ENCODE assay signal across 26 cellular contexts in genomic region chr11:115493488-115493887, GRCh38.
"Had no signal": no experiment of that assay in that cellular context is flagged by ENCODE, and none has a peak within 500 bp of the region (broad histone marks: within the 10 kb centered on the region; RNA-seq: fewer than 3 reads in every experiment).

No MANE protein-coding gene starts in this region.

- FAIRE-seq: endothelial cell of umbilical vein, kidney had no signal

- H2AFZ ChIP-seq: hepatocyte, neural progenitor cell, parathyroid adenoma had no signal

- H3K36me3 Mint-ChIP-seq: stimulated activated effector memory CD8-positive, alpha-beta T cell treated with anti-CD3 and anti-CD28 coated beads, Interleukin-12 subunit alpha, Interleukin-12 subunit beta, amount 100 ng/mL, for 72 hours had no signal

- DNase-seq: dermis blood vessel endothelial cell; effector memory CD4-positive, alpha-beta T cell; foreskin keratinocyte; heart left ventricle; kidney; left ventricle myocardium inferior; mesendoderm; midbrain; naive thymus-derived CD4-positive, alpha-beta T cell; stimulated activated CD4-positive, alpha-beta T cell treated with anti-CD3 and anti-CD28 coated beads, Interleukin-2, amount 100 ng/mL, for 24 hours; stimulated activated CD4-positive, alpha-beta T cell treated with anti-CD3 and anti-CD28 coated beads, Interleukin-4, amount 100 ng/mL, for 24 hours; stimulated activated naive CD4-positive, alpha-beta T cell treated with Interleukin-2 at 50 U/mL for 16 hours; stomach; thyroid gland; trophoblast cell had no signal

- H3K4me2 ChIP-seq: hepatocyte, neural progenitor cell had no signal

- H3K27ac ChIP-seq: coronary artery, esophagus muscularis mucosa, foreskin keratinocyte, gastroesophageal sphincter, heart left ventricle, hepatocyte, left ventricle myocardium inferior, neural progenitor cell, parathyroid adenoma, stomach, thyroid gland had no signal

- H3K27ac Mint-ChIP-seq: naive thymus-derived CD4-positive, alpha-beta T cell; nephron; neural progenitor cell; progenitor cell of endocrine pancreas; stimulated activated effector memory CD8-positive, alpha-beta T cell treated with anti-CD3 and anti-CD28 coated beads, Interleukin-12 subunit alpha, Interleukin-12 subunit beta, amount 100 ng/mL, for 72 hours had no signal

- H3K4me1 ChIP-seq: esophagus muscularis mucosa, parathyroid adenoma had no signal

- H3K4me3 Mint-ChIP-seq: naive thymus-derived CD4-positive, alpha-beta T cell; nephron; neural progenitor cell; stimulated activated effector memory CD8-positive, alpha-beta T cell treated with anti-CD3 and anti-CD28 coated beads, Interleukin-12 subunit alpha, Interleukin-12 subunit beta, amount 100 ng/mL, for 72 hours had no signal

- H3K9ac ChIP-seq: neural progenitor cell, parathyroid adenoma had no signal

- H3K4me3 ChIP-seq: coronary artery, esophagus muscularis mucosa, gastroesophageal sphincter, heart left ventricle, hepatocyte, left ventricle myocardium inferior, neural progenitor cell, stomach, thyroid gland had no signal

- H3K27me3 ChIP-seq: esophagus muscularis mucosa, foreskin keratinocyte, gastroesophageal sphincter, hepatocyte, neural progenitor cell, stomach, thyroid gland had no signal

- ATAC-seq: foreskin keratinocyte; gastroesophageal sphincter; heart left ventricle; naive thymus-derived CD4-positive, alpha-beta T cell; sciatic nerve; stimulated activated effector memory CD8-positive, alpha-beta T cell treated with anti-CD3 and anti-CD28 coated beads, Interleukin-12 subunit alpha, Interleukin-12 subunit beta, amount 100 ng/mL, for 72 hours had no signal

- H3K36me3 ChIP-seq: esophagus muscularis mucosa, gastroesophageal sphincter, heart left ventricle, left ventricle myocardium inferior, neural progenitor cell, stomach, thyroid gland had no signal

- H3K4me1 Mint-ChIP-seq: naive thymus-derived CD4-positive, alpha-beta T cell; neural progenitor cell; stimulated activated effector memory CD8-positive, alpha-beta T cell treated with anti-CD3 and anti-CD28 coated beads, Interleukin-12 subunit alpha, Interleukin-12 subunit beta, amount 100 ng/mL, for 72 hours had no signal

- H3K9me3 Mint-ChIP-seq: neural progenitor cell had no signal

- H3K79me2 ChIP-seq: parathyroid adenoma had no signal

- H3K9me3 ChIP-seq: esophagus muscularis mucosa, gastroesophageal sphincter, heart left ventricle, left ventricle myocardium inferior, stomach, thyroid gland had no signal
